Comparison of ENCODE assay signal across 20 cellular contexts in genomic region chr5:115191439-115192031, GRCh38. TPM values are rescaled to one million over a fixed set of nuclear protein-coding genes. Genes with fewer than 3 reads are reported as not detected.
DNase-seq lines count a peak whose midpoint lies in the region; ATAC-seq and TF ChIP-seq lines count a peak whose summit lies in the region.
"Had no signal": no experiment of that assay in that cellular context is flagged by ENCODE, and none has a peak within 500 bp of the region (broad histone marks: within the 10 kb centered on the region; RNA-seq: fewer than 3 reads in every experiment).

No MANE protein-coding gene starts in this region.

- no peak overlapping the region for H3K27ac Mint-ChIP-seq in CD4-positive, alpha-beta memory T cell
- no peak overlapping the region for H3K27ac Mint-ChIP-seq in activated T-helper 2 cell treated with anti-CD3 and anti-CD28 coated beads, Interferon-gamma antibody, Interleukin-2, Interleukin-4, amounts not matched to agents 10 μg/mL and 5 μg/mL and 100 μg/mL, durations not matched to agents 14 hours and 24 hours and 36 hours
- H3K27ac Mint-ChIP-seq: CD14-positive monocyte; CD8-positive, alpha-beta T cell had no signal

- H3K36me3 ChIP-seq in SK-N-MC (ENCODE audit: insufficient read depth, low read length) (no peaks in the 10 kb centered on the region), mucosa of descending colon (ENCODE audit: low read depth) (no peaks in the 10 kb centered on the region), transverse colon (no peaks in the 10 kb centered on the region), H7 (replicated peaks; ENCODE audit: control insufficient read depth, insufficient read depth, low read length) (no peaks in the 10 kb centered on the region)
- no peaks in the 10 kb centered on the region for H3K36me3 ChIP-seq in CD4-positive, alpha-beta memory T cell (ENCODE audit: insufficient read depth, low read length)
- H3K36me3 ChIP-seq: BLaER1, HAP-1 had no signal

- H3K4me3 Mint-ChIP-seq in CD4-positive, alpha-beta memory T cell: no peak overlapping the region
- no peak overlapping the region for H3K4me3 Mint-ChIP-seq in activated T-helper 2 cell treated with anti-CD3 and anti-CD28 coated beads, Interferon-gamma antibody, Interleukin-2, Interleukin-4, amounts not matched to agents 10 μg/mL and 5 μg/mL and 100 μg/mL, durations not matched to agents 14 hours and 24 hours and 36 hours (ENCODE audit: low read depth)
- H3K4me3 Mint-ChIP-seq: CD8-positive, alpha-beta T cell had no signal

- H3K9me3 ChIP-seq in SK-N-MC (ENCODE audit: low read depth, low read length): no peaks in the 10 kb centered on the region
- no peaks in the 10 kb centered on the region for H3K9me3 ChIP-seq in mucosa of descending colon
- no peaks in the 10 kb centered on the region for H3K9me3 ChIP-seq in transverse colon
- H3K9me3 ChIP-seq in CD4-positive, alpha-beta memory T cell (ENCODE audit: control insufficient read depth in 1 of 2, low read length in 2 of 2): no peaks in the 10 kb centered on the region
- H3K9me3 ChIP-seq: BLaER1, HAP-1 had no signal

- ATAC-seq in left colon: peak; percentile 18
- ATAC-seq in mucosa of descending colon: peak; percentile 1
- ATAC-seq: CD8-positive, alpha-beta T cell; GM12878; HepG2 had no signal

- H3K4me1 Mint-ChIP-seq in CD4-positive, alpha-beta memory T cell: no peaks in the 10 kb centered on the region
- no peaks in the 10 kb centered on the region for H3K4me1 Mint-ChIP-seq in activated T-helper 2 cell treated with anti-CD3 and anti-CD28 coated beads, Interferon-gamma antibody, Interleukin-2, Interleukin-4, amounts not matched to agents 10 μg/mL and 5 μg/mL and 100 μg/mL, durations not matched to agents 14 hours and 24 hours and 36 hours (ENCODE audit: low read depth)
- H3K4me1 Mint-ChIP-seq: CD14-positive monocyte had no signal

- TF ChIP-seq POLR2A in transverse colon (IDR thresholded peaks at IDR 0.05): no peak

- WGBS in transverse colon (ENCODE audit: low coverage in 1 of 2), 2 donors: 49 to 50% methylated on average over 2 to 8 of the region's 8 CpGs

- peaks cover 47% of the 10 kb centered on the region for H3K4me1 ChIP-seq in mucosa of descending colon (ENCODE audit: low read depth)
- peaks cover 5 to 56% (median 38%) of the 10 kb centered on the region in 4 donors for H3K4me1 ChIP-seq in transverse colon
- no peaks in the 10 kb centered on the region for H3K4me1 ChIP-seq in CD4-positive, alpha-beta memory T cell (ENCODE audit: insufficient read depth, low read length)
- H3K4me1 ChIP-seq: BLaER1, HAP-1 had no signal

- CTCF ChIA-PET in CD4-positive, alpha-beta memory T cell (lab: Charles Lee; ENCODE audit: partially characterized antibody): no interaction called here

- H3K27me3 ChIP-seq in transverse colon: no peaks in the 10 kb centered on the region
- no peaks in the 10 kb centered on the region for H3K27me3 ChIP-seq in CD4-positive, alpha-beta memory T cell (ENCODE audit: insufficient read depth, low read length)
- H3K27me3 ChIP-seq in H7 (ENCODE audit: control insufficient read depth, insufficient read depth, low read length): no peaks in the 10 kb centered on the region
- H3K27me3 ChIP-seq: BLaER1 had no signal

- DNase-seq in SK-N-MC (ENCODE audit: low read depth, low spot score): no peak
- DNase-seq in left colon: no peak
- DNase-seq in mucosa of descending colon: peak in 1 of 3 donors; percentile 16
- DNase-seq in transverse colon: no peak
- no peak for DNase-seq in CD4-positive, alpha-beta memory T cell
- DNase-seq in activated T-helper 2 cell treated with anti-CD3 and anti-CD28 coated beads, Interferon-gamma antibody, Interleukin-2, Interleukin-4, amounts not matched to agents 10 μg/mL and 5 μg/mL and 100 μg/mL, durations not matched to agents 14 hours and 24 hours and 36 hours (ENCODE audit: low spot score): no peak
- no peak for DNase-seq in H7
- DNase-seq in hippocampal formation (lab: John Stamatoyannopoulos, UW): no peak
- DNase-seq: 8988T; CD8-positive, alpha-beta T cell; DMS 273 treated with DMSO at 0.1 percent for 48 hours; DMS53; DND-41; EL had no signal

- H3K4me3 ChIP-seq in SK-N-MC (peak overlapping the region; percentile 3; the same call in 1 of the 2 replicates), mucosa of descending colon (no peak overlapping the region), transverse colon (no peak overlapping the region), H7 (ENCODE audit: insufficient read depth, low read depth, low read length) (no peak overlapping the region)
- no peak overlapping the region for H3K4me3 ChIP-seq in CD4-positive, alpha-beta memory T cell (ENCODE audit: low read length in 2 of 2)
- H3K4me3 ChIP-seq: BLaER1, GM12878, HAP-1 had no signal

- intact Hi-C loops in left colon (cut with DNase I, micrococcal nuclease) (no loop called here), mucosa of descending colon (cut with DNase I, micrococcal nuclease) (no loop called here), transverse colon (cut with DNase I; ENCODE audit: low total_unique reads) (no loop called here)
- intact Hi-C loops in CD4-positive, alpha-beta memory T cell (cut with micrococcal nuclease): no loop called here
- intact Hi-C loops in activated T-helper 2 cell treated with anti-CD3 and anti-CD28 coated beads, Interferon-gamma antibody, Interleukin-2, Interleukin-4, amounts not matched to agents 10 μg/mL and 5 μg/mL and 100 μg/mL, durations not matched to agents 14 hours and 24 hours and 36 hours (cut with micrococcal nuclease): no loop called here

- no peak for TF ChIP-seq EP300 in transverse colon (IDR thresholded peaks at IDR 0.05; ENCODE audit: low read depth)

- peaks cover 5% of the 10 kb centered on the region in 2 donors for H3K27me3 Mint-ChIP-seq in CD4-positive, alpha-beta memory T cell
- peaks cover 30% of the 10 kb centered on the region for H3K27me3 Mint-ChIP-seq in activated T-helper 2 cell treated with anti-CD3 and anti-CD28 coated beads, Interferon-gamma antibody, Interleukin-2, Interleukin-4, amounts not matched to agents 10 μg/mL and 5 μg/mL and 100 μg/mL, durations not matched to agents 14 hours and 24 hours and 36 hours (ENCODE audit: low read depth)

- peak overlapping the region; percentile 70 for H3K27ac ChIP-seq in SK-N-MC
- H3K27ac ChIP-seq in transverse colon: peak overlapping the region; percentile 70 to 81 (median 78)
- no peak overlapping the region for H3K27ac ChIP-seq in CD4-positive, alpha-beta memory T cell (ENCODE audit: low read depth, low read length)
- H3K27ac ChIP-seq: BLaER1 had no signal

- H3K9ac ChIP-seq in SK-N-MC (ENCODE audit: insufficient read length): no peak overlapping the region
- H3K9ac ChIP-seq: BLaER1 had no signal

- H3K36me3 Mint-ChIP-seq in CD4-positive, alpha-beta memory T cell: no peaks in the 10 kb centered on the region
- no peaks in the 10 kb centered on the region for H3K36me3 Mint-ChIP-seq in activated T-helper 2 cell treated with anti-CD3 and anti-CD28 coated beads, Interferon-gamma antibody, Interleukin-2, Interleukin-4, amounts not matched to agents 10 μg/mL and 5 μg/mL and 100 μg/mL, durations not matched to agents 14 hours and 24 hours and 36 hours (ENCODE audit: low read depth)
- H3K36me3 Mint-ChIP-seq: CD8-positive, alpha-beta T cell had no signal

- in situ Hi-C loops in transverse colon (cut with MboI; ENCODE audit: low pct_ligation_motif_present in 1 of 4, low pct_unique_long_range_greater_than_20kb in 1 of 4, low sequenced_read_pairs in 3 of 4): no loop called here

- POLR2A ChIA-PET in CD4-positive, alpha-beta memory T cell (lab: Charles Lee; ENCODE audit: partially characterized antibody): no interaction called here

- H3K9me3 Mint-ChIP-seq in CD4-positive, alpha-beta memory T cell: no peaks in the 10 kb centered on the region
- H3K9me3 Mint-ChIP-seq in activated T-helper 2 cell treated with anti-CD3 and anti-CD28 coated beads, Interferon-gamma antibody, Interleukin-2, Interleukin-4, amounts not matched to agents 10 μg/mL and 5 μg/mL and 100 μg/mL, durations not matched to agents 14 hours and 24 hours and 36 hours: no peaks in the 10 kb centered on the region
- H3K9me3 Mint-ChIP-seq: CD8-positive, alpha-beta T cell had no signal

- no peak for TF ChIP-seq CTCF in mucosa of descending colon (IDR thresholded peaks at IDR 0.05)
- TF ChIP-seq CTCF in transverse colon (IDR thresholded peaks at IDR 0.05): no peak

RNA-seq across cellular contexts. Expression of gene TRIM36, which starts 21.8 kb away (rescaled TPM):
- 10 to 100 TPM; 31.3 to 39.8 TPM for total RNA-seq in left colon
- total RNA-seq in mucosa of descending colon: 10 to 100 TPM; 20.6 to 45.7 (median 27.1) TPM
- 10 to 100 TPM; 30.8 to 69.1 (median 38.2) TPM for total RNA-seq in transverse colon
- total RNA-seq in CD4-positive, alpha-beta memory T cell: not detected
- not detected for polyA plus RNA-seq in CD4-positive, alpha-beta memory T cell
- not detected in 2 replicates for total RNA-seq in activated T-helper 2 cell treated with anti-CD3 and anti-CD28 coated beads, Interferon-gamma antibody, Interleukin-2, Interleukin-4, amounts not matched to agents 10 μg/mL and 5 μg/mL and 100 μg/mL, durations not matched to agents 14 hours and 24 hours and 36 hours
- total RNA-seq in H7 (2014; rRNA removed; shearing (Covaris generic)): 10.5 and 11.7 TPM in 2 replicates
- total RNA-seq: CD8-positive, alpha-beta T cell; G401 had no signal

Comparison
In these comparisons a context has a peak if more than half of its experiments do, and no peak if none do; other contexts are left out.
1. RNA of gene TRIM36, which starts 21.8 kb away (total RNA-seq): 30.8 to 69.1 TPM in transverse colon, 31.3 to 39.8 TPM in left colon, 20.6 to 45.7 TPM in mucosa of descending colon and 10.5 to 11.7 TPM in H7; not detected in CD4-positive, alpha-beta memory T cell and not detected in activated T-helper 2 cell treated with anti-CD3 and anti-CD28 coated beads, Interferon-gamma antibody, Interleukin-2, Interleukin-4, amounts not matched to agents 10 μg/mL and 5 μg/mL and 100 μg/mL, durations not matched to agents 14 hours and 24 hours and 36 hours; every median in the first group is over 10 times any median in the second.